Comparison of ENCODE assay signal across 24 cellular contexts in genomic region chrX:120260369-120260768, GRCh38. TPM values are rescaled to one million over a fixed set of nuclear protein-coding genes. Genes with fewer than 3 reads are reported as not detected.
DNase-seq lines count a peak whose midpoint lies in the region; ATAC-seq, FAIRE-seq and TF ChIP-seq lines count a peak whose summit lies in the region.
"Had no signal": no experiment of that assay in that cellular context is flagged by ENCODE, and none has a peak within 500 bp of the region (broad histone marks: within the 10 kb centered on the region; RNA-seq: fewer than 3 reads in every experiment).

No MANE protein-coding gene starts in this region.

- TF ChIP-seq EP300 in K562 (IDR thresholded peaks at IDR 0.05; ENCODE audit: low read length) = no peak

- 0 out of 2 replicates have a peak, but pooled peaks cover 3% of the 10 kb centered on the region for H4K20me1 ChIP-seq in K562 (replicated peaks; ENCODE audit: control insufficient read depth, insufficient read depth, low read length)

- intact Hi-C loops in K562 (cut with micrococcal nuclease) (no loop called here), cardiac septum (cut with DNase I) (no loop called here)

- peak; percentile 57 for DNase-seq in DMS 273 (lab: John Stamatoyannopoulos, UW; ENCODE audit: unreplicated experiment)
- peak; percentile 19 to 29 for DNase-seq in HAP-1 (ENCODE audit: low spot score in 2 of 2)
- peak; percentile 80 for DNase-seq in NCI-H2107 treated with DMSO at 0.1 percent for 48 hours (lab: John Stamatoyannopoulos, UW; ENCODE audit: unreplicated experiment)
- no peak for DNase-seq in K562 (ENCODE audit: extremely low read depth in 1 of 4, low spot score in 3 of 4)
- no peak for DNase-seq in amygdala (lab: John Stamatoyannopoulos, UW)
- DNase-seq in cardiac septum (ENCODE audit: low spot score) = no peak
- DNase-seq in activated gamma-delta T cell (lab: John Stamatoyannopoulos, UW) = no peak
- DNase-seq: activated CD8-positive, alpha-beta T cell treated with anti-CD3 and anti-CD28 coated beads for 36 hours; activated naive CD4-positive, alpha-beta T cell treated with anti-CD3 and anti-CD28 coated beads, Interleukin-2, amount 50 U/mL, for 16 hours; activated T-cell treated with anti-CD3 and anti-CD28 coated beads, Interleukin-2, amount 50 U/mL, for 24 hours; CD4-positive, alpha-beta T cell; endodermal cell; naive B cell; NCI-H2029 treated with DMSO at 0.1 percent for 48 hours; pancreas; SJCRH30; stimulated activated CD4-positive, alpha-beta T cell treated with anti-CD3 and anti-CD28 coated beads, Interleukin-2, amount 100 ng/mL, for 24 hours; stomach; T-helper 2 cell; upper lobe of right lung had no signal

- H3K9me1 ChIP-seq in K562 (ENCODE audit: control insufficient read depth, insufficient read depth, low read length) = no peaks in the 10 kb centered on the region

- H3K9ac ChIP-seq in K562 (ENCODE audit: insufficient read depth in 1 of 2, low read depth in 2 of 2, low read length in 2 of 2) = no peak overlapping the region

- no peak overlapping the region for H3K4me3 ChIP-seq in HAP-1
- H3K4me3 ChIP-seq in K562 = no peak overlapping the region
- H3K4me3 ChIP-seq: pancreas, SJCRH30, stomach, upper lobe of right lung had no signal

- TF ChIP-seq CTCF in K562 (IDR thresholded peaks at IDR 0.05 in 2 of 3, conservative IDR thresholded peaks at IDR 0.05 in 1 of 3; ENCODE audit: insufficient read depth in 2 of 3, low read depth in 1 of 3, low read length in 3 of 3) = no peak

- H3K27ac ChIP-seq in K562 (ENCODE audit: extremely low read depth, low read depth, low read length) = no peak overlapping the region
- H3K27ac ChIP-seq: pancreas, SJCRH30, stomach, upper lobe of right lung had no signal

- BruUV-seq in K562 (replicated peaks; lab: Mats Ljungman, UMichigan) = no TSS peak

- H3K4me1 ChIP-seq in HAP-1 (no peaks in the 10 kb centered on the region; the same call in 1 of the 2 replicates), K562 (replicated peaks in 1 of 2; ENCODE audit: control insufficient read depth in 2 of 2, insufficient read depth in 2 of 2, low read length in 2 of 2) (no peaks in the 10 kb centered on the region)
- H3K4me1 ChIP-seq: pancreas, SJCRH30, stomach, upper lobe of right lung had no signal

- TF ChIP-seq RAD21 in K562 (CRISPR knock-in tag; conservative IDR thresholded peaks at IDR 0.05 in 1 of 2, IDR thresholded peaks at IDR 0.05 in 1 of 2) = no peak

- no peak for TF ChIP-seq POLR2A in K562 (conservative IDR thresholded peaks at IDR 0.05)

- H3K79me2 ChIP-seq in K562 (ENCODE audit: control insufficient read depth, insufficient read depth, low read length) = no peaks in the 10 kb centered on the region; the same call in 2 of the 3 replicates

- FAIRE-seq in K562 (lab: Jason Lieb, UNC) = no peak
- FAIRE-seq: colon, HTR-8/SVneo, islet of Langerhans, pancreas had no signal

- WGBS in K562 (ENCODE audit: insufficient coverage, low coverage, missing lambda C conversion rate) = 17% methylated on average over 2 of the region's 3 CpGs

- H3K9me3 ChIP-seq in HAP-1 (no peaks in the 10 kb centered on the region), K562 (replicated peaks; ENCODE audit: control insufficient read depth, insufficient read depth, low read depth, low read length) (no peaks in the 10 kb centered on the region)
- H3K9me3 ChIP-seq: pancreas, SJCRH30, stomach, upper lobe of right lung had no signal

- CTCF ChIA-PET in K562 (lab: Yijun Ruan, JAX; ENCODE audit: low intra/inter-chr PET ratio) = no interaction called here

- in situ Hi-C loops in HAP-1 (cut with MboI; ENCODE audit: low sequenced_read_pairs) = no loop called here
- in situ Hi-C loops in K562 (cut with MboI) = no loop called here

- H2AFZ ChIP-seq in K562 (ENCODE audit: low read depth, low read length) = no peak overlapping the region

- H3K27me3 ChIP-seq in HAP-1 (ENCODE audit: low read depth) = no peaks in the 10 kb centered on the region
- H3K27me3 ChIP-seq in K562 (ENCODE audit: control insufficient read depth in 2 of 2, insufficient read depth in 2 of 2, low read length in 2 of 2) = peaks cover 0 to 8% of the 10 kb centered on the region in 2 experiments; a peak in 2 of 5 replicates
- H3K27me3 ChIP-seq: pancreas, SJCRH30, stomach, upper lobe of right lung had no signal

- no peak overlapping the region for H3K4me2 ChIP-seq in K562 (ENCODE audit: insufficient read depth, low read length)

- ATAC-seq in K562 (peak; percentile 54; the same call in 2 of the 3 replicates), HG02938 (IDR thresholded peaks at IDR 0.05; ENCODE audit: unreplicated experiment) (no peak)
- ATAC-seq: activated CD8-positive, alpha-beta T cell treated with anti-CD3 and anti-CD28 coated beads for 36 hours; pancreas; upper lobe of right lung had no signal

- H3K36me3 ChIP-seq in HAP-1 (replicated peaks) = peaks cover 20% of the 10 kb centered on the region
- peaks cover 22% of the 10 kb centered on the region for H3K36me3 ChIP-seq in K562 (ENCODE audit: control insufficient read depth, insufficient read depth, low read length)
- H3K36me3 ChIP-seq: pancreas, stomach had no signal

- POLR2A ChIA-PET in K562 (lab: Yijun Ruan, JAX) = interaction anchor here (0.5 to 1.9 kb wide), 4 partner anchors 9 to 95 kb away, joined by 3 to 15 read pairs (median 5); partner anchors contain the start of gene ZBTB33

TF ChIP-seq in K562, 482 proteins besides CTCF, POLR2A, EP300 and RAD21:
- TF ChIP-seq NFIC (IDR thresholded peaks at IDR 0.05) = peak; percentile 43; the same call in 1 of the 2 replicates
- no peak for TF ChIP-seq SP1 (CRISPR knock-in tag; IDR thresholded peaks at IDR 0.05)

RNA-seq across cellular contexts. Expression of gene ZBTB33, which starts 9.8 kb away (rescaled TPM):
- total RNA-seq in K562 (2011; cell fraction: chromatin; rRNA removed; ENCODE audit: low replicate concordance) = 4.6 and 16.4 TPM in 2 replicates
- total RNA-seq in K562 (2011; cell fraction: nucleolus; rRNA removed) = 2.8 and 3.8 TPM in 2 replicates
- 7.6 and 12.0 TPM in 2 replicates for total RNA-seq in K562 (2011; cell fraction: nucleoplasm; rRNA removed)
- 12.4 and 13.0 TPM in 2 replicates for total RNA-seq in K562 (2014; rRNA removed)
- 29.8 and 30.4 TPM in 2 replicates for total RNA-seq in K562 (2014; rRNA removed; fragmentation: Illumina TruSeq; extraction: Trizol)
- total RNA-seq in K562 (2015; rRNA removed; fragmentation: Illumina TruSeq; extraction: Trizol) = 25.3 and 28.2 TPM in 2 replicates
- total RNA-seq in K562 (2021) = 20.7 and 21.3 TPM in 2 replicates
- polyA plus RNA-seq in K562 (2011; rRNA removed) = 13.8 and 15.6 TPM in 2 replicates
- 3.7 and 7.6 TPM in 2 replicates for polyA plus RNA-seq in K562 (2011; cell fraction: cytosol; rRNA removed)
- polyA plus RNA-seq in K562 (2011; cell fraction: nucleus; rRNA removed) = 5.8 and 9.1 TPM in 2 replicates
- polyA plus RNA-seq in K562 (2012) = 13.2 and 13.5 TPM in 2 replicates
- polyA plus RNA-seq in K562 (2014; fragmentation: Illumina TruSeq; extraction: Trizol) = 19.2 and 22.9 TPM in 2 replicates
- 1 to 10 TPM; 5.6 to 9.1 TPM for polyA plus RNA-seq in K562 (2014; fragmentation: Nextera tagmentation; extraction: Ambion mirVana)
- polyA plus RNA-seq in K562 (2014; rRNA removed) = 11.3 and 12.6 TPM in 2 replicates
- polyA minus RNA-seq in K562 (2011; rRNA and poly(A)+ RNA removed) = 39.1 and 47.0 TPM in 2 replicates
- polyA minus RNA-seq in K562 (2011; cell fraction: cytosol; rRNA and poly(A)+ RNA removed) = 15.0 and 15.6 TPM in 2 replicates
- 6.7 and 14.8 TPM in 2 replicates for polyA minus RNA-seq in K562 (2011; cell fraction: nucleus; rRNA and poly(A)+ RNA removed)
- 6.5 TPM for total RNA-seq in cardiac septum

RNA-seq across cellular contexts. Expression of gene TMEM255A, which starts 50.9 kb away (rescaled TPM):
- not detected in 2 replicates for total RNA-seq in K562 (2011; cell fraction: chromatin; rRNA removed; ENCODE audit: low replicate concordance)
- not detected in 2 replicates for total RNA-seq in K562 (2011; cell fraction: nucleolus; rRNA removed)
- total RNA-seq in K562 (2011; cell fraction: nucleoplasm; rRNA removed) = not detected in 2 replicates
- total RNA-seq in K562 (2014; rRNA removed) (not detected in 2 replicates), K562 (2014; rRNA removed; fragmentation: Illumina TruSeq; extraction: Trizol) (not detected in 2 replicates), K562 (2015; rRNA removed; fragmentation: Illumina TruSeq; extraction: Trizol) (not detected in 2 replicates), K562 (2021) (not detected in 2 replicates), cardiac septum (0.48 TPM)
- polyA plus RNA-seq in K562 (2011; rRNA removed) (not detected in 2 replicates), K562 (2014; fragmentation: Illumina TruSeq; extraction: Trizol) (not detected in 2 replicates), K562 (2014; fragmentation: Nextera tagmentation; extraction: Ambion mirVana) (under 1 TPM in 1 of 2 experiments, not detected in 1; 0.01 TPM), K562 (2014; rRNA removed) (not detected in 2 replicates)
- polyA plus RNA-seq in K562 (2011; cell fraction: cytosol; rRNA removed) = 0.04 TPM in 1 of 2 replicates, not detected in the other
- not detected in 2 replicates for polyA plus RNA-seq in K562 (2011; cell fraction: nucleus; rRNA removed)
- polyA plus RNA-seq in K562 (2012) = 0.04 TPM in 2 replicates
- polyA minus RNA-seq in K562 (2011; rRNA and poly(A)+ RNA removed) = not detected in 2 replicates
- polyA minus RNA-seq in K562 (2011; cell fraction: cytosol; rRNA and poly(A)+ RNA removed) = not detected in 2 replicates
- not detected in 2 replicates for polyA minus RNA-seq in K562 (2011; cell fraction: nucleus; rRNA and poly(A)+ RNA removed)
- total RNA-seq: activated CD8-positive, alpha-beta T cell treated with anti-CD3 and anti-CD28 coated beads for 36 hours; CD4-positive, alpha-beta T cell had no signal

Comparison
In these comparisons a context has a peak if more than half of its experiments do, and no peak if none do; other contexts are left out.
1. DNase-seq: peak in DMS 273 (single experiment), HAP-1 (2 of 2) and NCI-H2107 treated with DMSO at 0.1 percent for 48 hours (single experiment); none in K562 (0 of 4), amygdala (0 of 56), cardiac septum (single experiment) and activated gamma-delta T cell (single experiment).